Comparison of ENCODE assay signal across 1 cellular context in genomic region chr5:178642351-178642909, GRCh38.
TF ChIP-seq lines count a peak whose summit lies in the region.

No MANE protein-coding gene starts in this region.

TF ChIP-seq in GM23338, 12 proteins besides CTCF, POLR2A, EP300 and RAD21 (continued from another document):
- TF ChIP-seq ZNF462 (CRISPR knock-in tag; IDR thresholded peaks at IDR 0.05) (no peak), CREB1 (CRISPR knock-in tag; IDR thresholded peaks at IDR 0.05; ENCODE audit: low read depth) (no peak)
